Comparison of ENCODE assay signal across 8 cellular contexts in the genomic region with DNA sequence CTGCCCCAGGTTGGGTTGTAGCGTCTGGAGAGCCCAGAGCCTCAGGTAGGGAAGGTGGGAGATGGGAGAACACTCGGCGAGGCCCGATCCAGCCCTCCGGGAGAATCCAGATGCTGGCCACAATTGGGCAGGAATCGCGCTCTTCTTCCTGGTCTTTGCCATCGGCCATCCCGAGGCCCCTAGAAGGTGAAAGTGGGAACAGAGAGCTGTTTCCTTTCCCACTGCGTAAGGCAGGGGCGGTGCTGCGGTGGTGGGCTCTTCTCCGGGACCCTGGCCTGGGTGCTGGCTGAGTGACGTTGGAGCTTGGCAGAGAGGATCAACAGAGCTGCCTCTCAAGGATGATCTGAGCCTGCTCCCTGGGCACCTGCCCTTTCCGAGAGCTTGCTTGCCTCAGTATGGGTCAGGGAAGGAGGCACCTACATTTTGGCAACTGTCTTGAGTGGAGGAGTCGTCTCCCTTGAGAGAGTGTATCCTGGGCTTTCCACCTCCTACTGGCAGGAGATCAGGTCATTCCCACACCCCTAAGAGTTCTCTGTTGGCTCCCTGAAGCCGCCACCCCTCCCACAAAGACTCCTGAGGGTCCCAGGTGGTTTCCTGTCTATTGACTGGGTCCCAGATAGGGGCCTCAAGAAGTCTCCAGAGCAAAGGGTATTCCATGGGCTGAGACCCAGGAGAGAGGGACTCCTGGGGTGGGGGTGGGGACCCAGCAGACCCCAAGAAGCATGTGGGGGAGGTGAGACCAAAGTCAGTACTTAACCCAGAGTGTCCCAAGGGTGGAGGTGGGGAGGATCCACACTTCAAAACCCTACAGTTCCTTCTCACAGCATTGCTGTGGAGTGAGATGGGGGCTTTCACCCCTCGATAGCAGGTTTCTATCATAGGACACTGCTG. TPM values are rescaled to one million over a fixed set of nuclear protein-coding genes. Genes with fewer than 3 reads are reported as not detected.
DNase-seq lines count a peak whose midpoint lies in the region; ATAC-seq and TF ChIP-seq lines count a peak whose summit lies in the region.

No MANE protein-coding gene starts in this region.

- CTCF ChIA-PET in HEK293 (lab: Yijun Ruan, JAX), result interaction anchor here (0.7 to 4.7 kb wide), 23 partner anchors 10 to 304 kb away, joined by 3 to 114 read pairs (median 4); partner anchors contain the start of gene SCAMP5

- H3K27ac ChIP-seq in HEK293 (ENCODE audit: extremely low read depth, low read depth, low read length), result peak overlapping the region; percentile 93; the same call in 1 of the 2 replicates
- H3K27ac ChIP-seq in WERI-Rb-1, result peak overlapping the region; percentile 92; the same call in 1 of the 2 replicates
- peak overlapping the region; percentile 36 to 95 (median 90) for H3K27ac ChIP-seq in gastroesophageal sphincter
- peak overlapping the region; percentile 81 for H3K27ac ChIP-seq in skeletal muscle tissue (ENCODE audit: low read depth, low read length)

- no peak for TF ChIP-seq EP300 in gastroesophageal sphincter (IDR thresholded peaks at IDR 0.05)

- H3K4me3 ChIP-seq in HEK293 (ENCODE audit: low read depth, low read length) (peak overlapping the region; percentile 85), WERI-Rb-1 (ENCODE audit: low read depth, low read length) (peak overlapping the region; percentile 92), gastroesophageal sphincter (peak overlapping the region; percentile 72 to 75), skeletal muscle tissue (ENCODE audit: low read length in 3 of 3) (peak overlapping the region; percentile 79 to 83 (median 79))

- ATAC-seq in gastroesophageal sphincter, result no peak
- no peak for ATAC-seq in GM21447 (IDR thresholded peaks at IDR 0.05; ENCODE audit: unreplicated experiment)

- H3K9me3 ChIP-seq in HEK293 (ENCODE audit: control insufficient read depth, insufficient read depth, low read depth, low read length) (no peaks in the 10 kb centered on the region), WERI-Rb-1 (ENCODE audit: severe bottlenecking) (no peaks in the 10 kb centered on the region), gastroesophageal sphincter (no peaks in the 10 kb centered on the region), skeletal muscle tissue (ENCODE audit: control insufficient read depth in 3 of 3, low read length in 3 of 3) (no peaks in the 10 kb centered on the region)

- no peak; the same call in 1 of the 2 replicates for TF ChIP-seq CTCF in HEK293 (tag by site-specific recombination; IDR thresholded peaks at IDR 0.05)
- no peak for TF ChIP-seq CTCF in WERI-Rb-1 (IDR thresholded peaks at IDR 0.05; ENCODE audit: low read depth, low read length)
- TF ChIP-seq CTCF in gastroesophageal sphincter (IDR thresholded peaks at IDR 0.05), result no peak

- POLR2A ChIA-PET in HEK293 (lab: Yijun Ruan, JAX), result interaction anchor here (0.6 to 1.5 kb wide), 6 partner anchors 12 to 179 kb away, joined by 3 to 15 read pairs (median 6); partner anchors contain the start of gene PPCDC

- 24% methylated on average over 11 of the region's 18 CpGs; no CpG with 5 or more reads in 1 of the 2 donors for WGBS in gastroesophageal sphincter (ENCODE audit: low coverage in 1 of 2), 2 donors

- H3K4me1 ChIP-seq in HEK293 (ENCODE audit: control insufficient read depth, insufficient read depth, low read length) (peaks cover 21% of the 10 kb centered on the region), gastroesophageal sphincter (peaks cover 0 to 62% (median 34%) of the 10 kb centered on the region in 3 donors), skeletal muscle tissue (ENCODE audit: control insufficient read depth in 3 of 3, insufficient read depth in 3 of 3, low read length in 3 of 3) (peaks cover 25 to 57% (median 52%) of the 10 kb centered on the region in 3 donors)

- H3K27me3 ChIP-seq in WERI-Rb-1 (ENCODE audit: insufficient read depth, low read depth, severe bottlenecking) (no peaks in the 10 kb centered on the region), gastroesophageal sphincter (no peaks in the 10 kb centered on the region), skeletal muscle tissue (ENCODE audit: control insufficient read depth in 3 of 3, insufficient read depth in 3 of 3, low read length in 3 of 3) (peaks cover 0 to 4% (median 0%) of the 10 kb centered on the region in 3 donors)

- DNase-seq in WERI-Rb-1 (no peak), GM19240 (ENCODE audit: insufficient read length, low spot score) (no peak), D341Med (ENCODE audit: low spot score) (no peak)
- DNase-seq in stimulated activated CD4-positive, alpha-beta T cell treated with anti-CD3 and anti-CD28 coated beads, Interleukin-2, amount 100 ng/mL, for 24 hours, result no peak

- TF ChIP-seq POLR2A in gastroesophageal sphincter (IDR thresholded peaks at IDR 0.05), result no peak

- peak overlapping the region; percentile 61 to 85 (median 76) for H3K9ac ChIP-seq in skeletal muscle tissue (ENCODE audit: low read depth in 1 of 3, low read length in 3 of 3)

- H3K36me3 ChIP-seq in HEK293 (ENCODE audit: control insufficient read depth in 2 of 2, insufficient read depth in 1 of 2, low read length in 2 of 2), result peaks cover 8 to 32% of the 10 kb centered on the region in 2 experiments; a peak in 2 of 3 replicates
- peaks cover 29% of the 10 kb centered on the region for H3K36me3 ChIP-seq in WERI-Rb-1
- peaks cover 0 to 28% of the 10 kb centered on the region in 2 donors for H3K36me3 ChIP-seq in gastroesophageal sphincter
- peaks cover 5 to 11% (median 7%) of the 10 kb centered on the region in 3 donors for H3K36me3 ChIP-seq in skeletal muscle tissue (ENCODE audit: control insufficient read depth in 3 of 3, insufficient read depth in 3 of 3, low read length in 3 of 3)

TF ChIP-seq in HEK293, 187 proteins besides CTCF, POLR2A, EP300 and RAD21:
- no peak for TF ChIP-seq ZNF837 (tag by site-specific recombination; IDR thresholded peaks at IDR 0.05)
- TF ChIP-seq, protein P1, sequence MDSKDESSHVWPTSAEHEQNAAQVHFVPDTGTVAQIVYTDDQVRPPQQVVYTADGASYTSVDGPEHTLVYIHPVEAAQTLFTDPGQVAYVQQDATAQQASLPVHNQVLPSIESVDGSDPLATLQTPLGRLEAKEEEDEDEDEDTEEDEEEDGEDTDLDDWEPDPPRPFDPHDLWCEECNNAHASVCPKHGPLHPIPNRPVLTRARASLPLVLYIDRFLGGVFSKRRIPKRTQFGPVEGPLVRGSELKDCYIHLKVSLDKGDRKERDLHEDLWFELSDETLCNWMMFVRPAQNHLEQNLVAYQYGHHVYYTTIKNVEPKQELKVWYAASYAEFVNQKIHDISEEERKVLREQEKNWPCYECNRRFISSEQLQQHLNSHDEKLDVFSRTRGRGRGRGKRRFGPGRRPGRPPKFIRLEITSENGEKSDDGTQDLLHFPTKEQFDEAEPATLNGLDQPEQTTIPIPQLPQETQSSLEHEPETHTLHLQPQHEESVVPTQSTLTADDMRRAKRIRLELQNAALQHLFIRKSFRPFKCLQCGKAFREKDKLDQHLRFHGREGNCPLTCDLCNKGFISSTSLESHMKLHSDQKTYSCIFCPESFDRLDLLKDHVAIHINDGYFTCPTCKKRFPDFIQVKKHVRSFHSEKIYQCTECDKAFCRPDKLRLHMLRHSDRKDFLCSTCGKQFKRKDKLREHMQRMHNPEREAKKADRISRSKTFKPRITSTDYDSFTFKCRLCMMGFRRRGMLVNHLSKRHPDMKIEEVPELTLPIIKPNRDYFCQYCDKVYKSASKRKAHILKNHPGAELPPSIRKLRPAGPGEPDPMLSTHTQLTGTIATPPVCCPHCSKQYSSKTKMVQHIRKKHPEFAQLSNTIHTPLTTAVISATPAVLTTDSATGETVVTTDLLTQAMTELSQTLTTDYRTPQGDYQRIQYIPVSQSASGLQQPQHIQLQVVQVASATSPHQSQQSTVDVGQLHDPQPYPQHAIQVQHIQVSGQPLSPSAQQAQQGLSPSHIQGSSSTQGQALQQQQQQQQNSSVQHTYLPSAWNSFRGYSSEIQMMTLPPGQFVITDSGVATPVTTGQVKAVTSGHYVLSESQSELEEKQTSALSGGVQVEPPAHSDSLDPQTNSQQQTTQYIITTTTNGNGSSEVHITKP (tag by site-specific recombination; IDR thresholded peaks at IDR 0.05), result peak; percentile 48
- peak; percentile 100 for TF ChIP-seq ZBTB17 (tag by site-specific recombination; IDR thresholded peaks at IDR 0.05)
- 0 out of 2 replicates have a peak, but pooled peaks have one; percentile 21 for TF ChIP-seq ZNF391 (tag by site-specific recombination; IDR thresholded peaks at IDR 0.05; ENCODE audit: borderline replicate concordance, low read depth)
- TF ChIP-seq EGR2 (tag by site-specific recombination; IDR thresholded peaks at IDR 0.05; ENCODE audit: low read depth), result 0 out of 2 replicates have a peak, but pooled peaks have one; percentile 5
- peak; percentile 46 for TF ChIP-seq GLIS2 (tag by site-specific recombination; IDR thresholded peaks at IDR 0.05)
- no peak for TF ChIP-seq ZNF677 (tag by site-specific recombination; IDR thresholded peaks at IDR 0.05)
- TF ChIP-seq FEZF1 (tag by site-specific recombination; IDR thresholded peaks at IDR 0.05), result no peak
- no peak for TF ChIP-seq ZNF214 (tag by site-specific recombination; IDR thresholded peaks at IDR 0.05; ENCODE audit: borderline replicate concordance)
- TF ChIP-seq PRDM1 (tag by site-specific recombination; IDR thresholded peaks at IDR 0.05), result peak; percentile 38; the same call in 1 of the 2 replicates
- no peak for TF ChIP-seq ZNF266 (tag by site-specific recombination; IDR thresholded peaks at IDR 0.05; ENCODE audit: low read depth)
- TF ChIP-seq ZBTB48 (tag by site-specific recombination; IDR thresholded peaks at IDR 0.05), result 0 out of 2 replicates have a peak, but pooled peaks have one; percentile 23
- TF ChIP-seq, protein P2, sequence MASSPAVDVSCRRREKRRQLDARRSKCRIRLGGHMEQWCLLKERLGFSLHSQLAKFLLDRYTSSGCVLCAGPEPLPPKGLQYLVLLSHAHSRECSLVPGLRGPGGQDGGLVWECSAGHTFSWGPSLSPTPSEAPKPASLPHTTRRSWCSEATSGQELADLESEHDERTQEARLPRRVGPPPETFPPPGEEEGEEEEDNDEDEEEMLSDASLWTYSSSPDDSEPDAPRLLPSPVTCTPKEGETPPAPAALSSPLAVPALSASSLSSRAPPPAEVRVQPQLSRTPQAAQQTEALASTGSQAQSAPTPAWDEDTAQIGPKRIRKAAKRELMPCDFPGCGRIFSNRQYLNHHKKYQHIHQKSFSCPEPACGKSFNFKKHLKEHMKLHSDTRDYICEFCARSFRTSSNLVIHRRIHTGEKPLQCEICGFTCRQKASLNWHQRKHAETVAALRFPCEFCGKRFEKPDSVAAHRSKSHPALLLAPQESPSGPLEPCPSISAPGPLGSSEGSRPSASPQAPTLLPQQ (tag by site-specific recombination; IDR thresholded peaks at IDR 0.05), result 0 out of 2 replicates have a peak, but pooled peaks have one; percentile 9

RNA-seq across cellular contexts. Expression of gene C15orf39, which starts 1.6 kb away (rescaled TPM):
- total RNA-seq in gastroesophageal sphincter (10 to 100 TPM in 3 of 4 donors, 1 to 10 TPM in 1; 7.3 to 13.2 (median 11.5) TPM), skeletal muscle tissue (2.6 TPM)

RNA-seq across cellular contexts. Expression of gene GOLGA6C, which starts 54.9 kb away (rescaled TPM):
- total RNA-seq in gastroesophageal sphincter (not detected), skeletal muscle tissue (not detected)
